25 cellular contexts compared by ENCODE assay signal in the genomic region with DNA sequence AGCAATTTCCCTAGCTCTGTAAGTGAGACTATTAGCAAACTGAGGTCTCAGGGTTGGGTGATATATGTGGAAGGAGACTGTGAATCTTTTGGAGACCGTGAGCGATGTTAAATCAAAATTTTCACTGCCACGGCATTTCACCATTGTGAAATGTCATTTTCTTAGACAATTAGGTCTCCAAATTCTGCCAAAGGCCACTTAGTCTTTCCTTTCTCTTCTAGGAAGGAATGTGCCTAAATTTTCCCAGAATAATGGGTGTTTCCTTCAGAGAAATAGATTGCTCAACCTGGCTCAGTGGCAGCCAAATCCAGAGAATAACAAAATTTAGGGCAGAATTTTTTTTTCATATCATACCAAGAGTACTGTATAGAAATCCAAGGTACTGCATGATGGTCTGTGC.
"Had no signal": no experiment of that assay in that cellular context is flagged by ENCODE, and none has a peak within 500 bp of the region (broad histone marks: within the 10 kb centered on the region; RNA-seq: fewer than 3 reads in every experiment).

No MANE protein-coding gene starts in this region.

- DNase-seq: activated B cell treated with CpG ODN at 0.5 μM for 24 hours; activated CD8-positive, alpha-beta memory T cell treated with anti-CD3 and anti-CD28 coated beads, Interleukin-2, amount 10 ng/mL, durations not matched to agents 7 days and 5 days; activated CD8-positive, alpha-beta T cell treated with anti-CD3 and anti-CD28 coated beads, Interleukin-2, amount 10 ng/mL, durations not matched to agents 7 days and 5 days; activated naive CD4-positive, alpha-beta T cell; activated T-cell treated with anti-CD3 and anti-CD28 coated beads, Interleukin-2, amount 50 U/mL, for 72 hours; anterior cingulate cortex; body of pancreas; cerebellar nuclear complex; colonic mucosa; effector CD8-positive, alpha-beta T cell; erythroblast; foreskin keratinocyte; left lung; naive B cell; nephron progenitor cell; posterior cingulate gyrus; right lobe of liver; stimulated activated CD4-positive, alpha-beta T cell treated with anti-CD3 and anti-CD28 coated beads, Interleukin-12 subunit alpha, Interleukin-12 subunit beta, amount 100 ng/mL, for 4 hours; stimulated activated CD4-positive, alpha-beta T cell treated with anti-CD3 and anti-CD28 coated beads, Interleukin-4, amount 100 ng/mL, for 1 hour; stimulated activated naive CD8-positive, alpha-beta T cell treated with anti-CD3 and anti-CD28 coated beads, Interleukin-15, Interleukin-2, amounts not matched to agents 100 U/mL and 50 U/mL, for 24 hours; T-cell; upper lobe of left lung had no signal

- H3K4me1 ChIP-seq: body of pancreas, colonic mucosa, left lung, right lobe of liver, upper lobe of left lung had no signal

- H3K27ac ChIP-seq: body of pancreas, colonic mucosa, foreskin keratinocyte, left lung, neutrophil, right lobe of liver, upper lobe of left lung had no signal

- H3K36me3 ChIP-seq: colonic mucosa, left lung, neutrophil, right lobe of liver, upper lobe of left lung had no signal

- H3K27me3 ChIP-seq: body of pancreas, colonic mucosa, foreskin keratinocyte, left lung, neutrophil, right lobe of liver, upper lobe of left lung had no signal

- H3K4me1 Mint-ChIP-seq: activated B cell treated with CpG ODN at 0.5 μM for 24 hours; activated CD8-positive, alpha-beta memory T cell treated with anti-CD3 and anti-CD28 coated beads, Interleukin-2, amount 10 ng/mL, durations not matched to agents 7 days and 5 days; naive B cell; nephron progenitor cell; T-cell had no signal

- H3K9me3 Mint-ChIP-seq: T-cell had no signal

- H3K4me3 ChIP-seq: body of pancreas, colonic mucosa, left lung, right lobe of liver, skin epidermis, upper lobe of left lung had no signal

- ATAC-seq: activated CD8-positive, alpha-beta memory T cell treated with anti-CD3 and anti-CD28 coated beads, Interleukin-2, amount 10 ng/mL, durations not matched to agents 7 days and 5 days; activated CD8-positive, alpha-beta T cell treated with anti-CD3 and anti-CD28 coated beads, Interleukin-2, amount 10 ng/mL, durations not matched to agents 7 days and 5 days; activated naive CD4-positive, alpha-beta T cell treated with anti-CD3 and anti-CD28 coated beads, Interleukin-2, amount 50 U/mL, for 72 hours; activated T-cell treated with anti-CD3 and anti-CD28 coated beads, Interleukin-2, amount 50 U/mL, for 72 hours; body of pancreas; foreskin keratinocyte; left lung; right lobe of liver; stimulated activated naive CD8-positive, alpha-beta T cell treated with anti-CD3 and anti-CD28 coated beads, Interleukin-15, Interleukin-2, amounts not matched to agents 100 U/mL and 50 U/mL, for 24 hours; T-cell had no signal

- H3K4me3 Mint-ChIP-seq: activated B cell treated with CpG ODN at 0.5 μM for 24 hours; activated CD8-positive, alpha-beta memory T cell treated with anti-CD3 and anti-CD28 coated beads, Interleukin-2, amount 10 ng/mL, durations not matched to agents 7 days and 5 days; activated CD8-positive, alpha-beta T cell treated with anti-CD3 and anti-CD28 coated beads, Interleukin-2, amount 10 ng/mL, durations not matched to agents 7 days and 5 days; activated T-cell treated with anti-CD3 and anti-CD28 coated beads, Interleukin-2, amount 50 U/mL, for 72 hours; naive B cell; nephron progenitor cell; T-cell had no signal

- H3K27me3 Mint-ChIP-seq: activated B cell treated with CpG ODN at 0.5 μM for 24 hours, naive B cell, T-cell had no signal

- H3K36me3 Mint-ChIP-seq: activated CD8-positive, alpha-beta memory T cell treated with anti-CD3 and anti-CD28 coated beads, Interleukin-2, amount 10 ng/mL, durations not matched to agents 7 days and 5 days; activated naive CD4-positive, alpha-beta T cell treated with anti-CD3 and anti-CD28 coated beads, Interleukin-2, amount 50 U/mL, for 72 hours; T-cell had no signal

- H3K9me3 ChIP-seq: body of pancreas, colonic mucosa, neutrophil, right lobe of liver, upper lobe of left lung had no signal
